8 cellular contexts compared by ENCODE assay signal in genomic region chr15:39171944-39172368, GRCh38.
DNase-seq lines count a peak whose midpoint lies in the region; ATAC-seq and TF ChIP-seq lines count a peak whose summit lies in the region.

No MANE protein-coding gene starts in this region.

- DNase-seq in GM13977 (ENCODE audit: low spot score), result no peak
- peak; percentile 84 for DNase-seq in NCI-H2171 (lab: John Stamatoyannopoulos, UW)
- DNase-seq in activated CD8-positive, alpha-beta memory T cell treated with anti-CD3 and anti-CD28 coated beads, Interleukin-2, amount 50 U/mL, for 48 hours, result peak; percentile 63
- peak in 39 of 42 donors; percentile 7 to 81 (median 52) for DNase-seq in head of caudate nucleus
- DNase-seq in posterior vena cava (ENCODE audit: low spot score), result peak; percentile 79
- no peak for DNase-seq in stimulated activated naive CD4-positive, alpha-beta T cell (lab: John Stamatoyannopoulos, UW)

- intact Hi-C loops in head of caudate nucleus (cut with DNase I), result no loop called here
- intact Hi-C loops in posterior vena cava (cut with DNase I), result loop anchor here (5.0 to 10.0 kb wide), 5 partner anchors 133 to 410 kb away; partner anchors contain the start of gene THBS1 (in 1 of the 2)

- in situ Hi-C loops in GM13977 (cut with MboI; ENCODE audit: low pct_unique_long_range_greater_than_20kb, low sequenced_read_pairs, unreplicated experiment), result no loop called here

- no peak for ATAC-seq in HG03196 (IDR thresholded peaks at IDR 0.05; ENCODE audit: unreplicated experiment)

- H3K27ac ChIP-seq in 22Rv1, result no peak overlapping the region

- TF ChIP-seq CTCF in 22Rv1 (IDR thresholded peaks at IDR 0.05) (peak; percentile 35), GM13977 (IDR thresholded peaks at IDR 0.05; ENCODE audit: extremely low read depth, insufficient read depth, missing control alignments) (peak; percentile 25)

Comparison
In these comparisons a context has a peak if more than half of its experiments do, and no peak if none do; other contexts are left out.
1. DNase-seq: peak in NCI-H2171 (single experiment), activated CD8-positive, alpha-beta memory T cell treated with anti-CD3 and anti-CD28 coated beads, Interleukin-2, amount 50 U/mL, for 48 hours (single experiment), head of caudate nucleus (39 of 42) and posterior vena cava (single experiment); none in GM13977 (single experiment) and stimulated activated naive CD4-positive, alpha-beta T cell (0 of 6).